35 cellular contexts compared by ENCODE assay signal in genomic region chr3:179164857-179165256, GRCh38.
"Had no signal": no experiment of that assay in that cellular context is flagged by ENCODE, and none has a peak within 500 bp of the region (broad histone marks: within the 10 kb centered on the region; RNA-seq: fewer than 3 reads in every experiment).

No MANE protein-coding gene starts in this region.

- ATAC-seq: activated CD8-positive, alpha-beta T cell treated with anti-CD3 and anti-CD28 coated beads, Interleukin-2, amount 10 ng/mL, durations not matched to agents 7 days and 5 days; PC-3; Right ventricle myocardium inferior; SK-N-SH treated with all-trans-retinoic acid at 6 μM for 48 hours; T-cell had no signal

- H3K27ac ChIP-seq: ascending aorta, cardiac muscle cell, RWPE1, VCaP had no signal

- H3K4me3 Mint-ChIP-seq: activated CD4-positive, alpha-beta T cell treated with anti-CD3 and anti-CD28 coated beads, Interleukin-2, amount 10 ng/mL, durations not matched to agents 24 days and 14 days; activated CD8-positive, alpha-beta T cell treated with anti-CD3 and anti-CD28 coated beads, Interleukin-2, amount 10 ng/mL, durations not matched to agents 7 days and 5 days; activated naive CD4-positive, alpha-beta T cell treated with anti-CD3 and anti-CD28 coated beads, Interleukin-2, amount 50 U/mL, for 24 hours; activated naive CD8-positive, alpha-beta T cell treated with anti-CD3 and anti-CD28 coated beads, Interleukin-2, amount 10 ng/mL, durations not matched to agents 7 days and 5 days; activated T-cell treated with anti-CD3 and anti-CD28 coated beads, Interleukin-2, amount 50 U/mL, for 24 hours; central memory CD8-positive, alpha-beta T cell; T-cell had no signal

- H3K27ac Mint-ChIP-seq: activated CD4-positive, alpha-beta T cell treated with anti-CD3 and anti-CD28 coated beads, Interleukin-2, amount 10 ng/mL, durations not matched to agents 24 days and 14 days; activated CD8-positive, alpha-beta T cell treated with anti-CD3 and anti-CD28 coated beads, Interleukin-2, amount 10 ng/mL, durations not matched to agents 7 days and 5 days; activated naive CD4-positive, alpha-beta T cell treated with anti-CD3 and anti-CD28 coated beads, Interleukin-2, amount 50 U/mL, for 24 hours; activated naive CD8-positive, alpha-beta T cell treated with anti-CD3 and anti-CD28 coated beads, Interleukin-2, amount 10 ng/mL, durations not matched to agents 7 days and 5 days; activated T-cell treated with anti-CD3 and anti-CD28 coated beads, Interleukin-2, amount 50 U/mL, for 24 hours; activated T-helper 2 cell treated with anti-CD3 and anti-CD28 coated beads, Interferon-gamma antibody, Interleukin-2, Interleukin-4, amounts not matched to agents 10 μg/mL and 5 μg/mL and 100 μg/mL, durations not matched to agents 14 hours and 24 hours and 36 hours; T-cell had no signal

- H3K36me3 ChIP-seq: ascending aorta, cardiac muscle cell, MG63 had no signal

- H3K27me3 Mint-ChIP-seq: activated naive CD4-positive, alpha-beta T cell treated with anti-CD3 and anti-CD28 coated beads, Interleukin-2, amount 50 U/mL, for 24 hours; activated naive CD8-positive, alpha-beta T cell treated with anti-CD3 and anti-CD28 coated beads, Interleukin-2, amount 10 ng/mL, durations not matched to agents 7 days and 5 days; activated T-cell treated with anti-CD3 and anti-CD28 coated beads, Interleukin-2, amount 50 U/mL, for 24 hours; central memory CD8-positive, alpha-beta T cell; T-cell had no signal

- H3K4me1 ChIP-seq: ascending aorta had no signal

- H3K27me3 ChIP-seq: ascending aorta, cardiac muscle cell, MG63 had no signal

- DNase-seq: activated CD4-positive, alpha-beta T cell treated with anti-CD3 and anti-CD28 coated beads for 1 hour; activated CD4-positive, alpha-beta T cell treated with anti-CD3 and anti-CD28 coated beads, Interleukin-2, amount 10 ng/mL, durations not matched to agents 24 days and 14 days; activated CD4-positive, alpha-beta T cell treated with anti-CD3 and anti-CD28 coated beads, Interleukin-2, amount 50 U/mL, for 4 hours; activated CD4-positive, CD25-positive, alpha-beta regulatory T cell; activated CD8-positive, alpha-beta T cell treated with anti-CD3 and anti-CD28 coated beads, Interleukin-2, amount 10 ng/mL, durations not matched to agents 7 days and 5 days; activated gamma-delta T cell; activated naive CD4-positive, alpha-beta T cell treated with Interleukin-2 at 50 U/mL for 16 hours; activated naive CD8-positive, alpha-beta T cell treated with anti-CD3 and anti-CD28 coated beads, Interleukin-2, amount 10 ng/mL, durations not matched to agents 7 days and 5 days; activated T-cell treated with anti-CD3 and anti-CD28 coated beads, Interleukin-2, amount 50 U/mL, for 24 hours; amygdala; Kasumi-1; MG63; MV-4-11; NCI-H1092; NCI-H1436 treated with DMSO at 0.1 percent for 48 hours; NCI-H1694 treated with DMSO at 0.1 percent for 48 hours; NCI-H2029; NCI-H345; NCI-H526; NCI-H748 treated with DMSO at 0.1 percent for 48 hours; NK-92 treated with Interleukin-12 subunit alpha and Interleukin-12 subunit beta, amount 100 ng/mL, for 24 hours; PC-3; SIG-M5; T-cell; T-helper 2 cell; T-helper 9 cell had no signal

- H3K9me3 ChIP-seq: ascending aorta had no signal

- H3K4me3 ChIP-seq: ascending aorta, cardiac muscle cell, MG63 had no signal

- H3K9me3 Mint-ChIP-seq: activated naive CD4-positive, alpha-beta T cell treated with anti-CD3 and anti-CD28 coated beads, Interleukin-2, amount 50 U/mL, for 24 hours; activated T-helper 2 cell treated with anti-CD3 and anti-CD28 coated beads, Interferon-gamma antibody, Interleukin-2, Interleukin-4, amounts not matched to agents 10 μg/mL and 5 μg/mL and 100 μg/mL, durations not matched to agents 14 hours and 24 hours and 36 hours; central memory CD8-positive, alpha-beta T cell had no signal
